1 cellular context compared by ENCODE assay signal in the genomic region with DNA sequence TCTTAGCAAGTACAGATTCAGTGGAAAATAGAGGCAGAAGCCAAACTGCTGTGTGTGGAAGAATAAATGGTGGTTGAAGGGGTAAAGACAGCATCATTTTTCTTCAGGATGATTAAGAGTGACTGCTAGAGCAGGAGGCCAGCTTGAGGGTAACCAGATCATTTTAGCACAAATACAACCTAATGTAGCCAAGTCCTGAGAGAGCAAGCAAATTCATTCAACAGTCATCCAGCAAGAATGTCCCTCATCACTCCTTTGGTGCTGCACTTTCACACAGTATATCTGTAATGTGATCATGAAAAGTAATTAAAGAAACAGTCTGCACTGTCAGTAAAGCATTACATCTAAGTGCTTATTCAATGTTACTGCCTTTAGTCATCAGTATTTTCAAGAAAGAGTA.
TF ChIP-seq lines count a peak whose summit lies in the region.

No MANE protein-coding gene starts in this region.

TF ChIP-seq in H1, 55 proteins besides CTCF, POLR2A, EP300 and RAD21:
- TF ChIP-seq NANOG (IDR thresholded peaks at IDR 0.05; ENCODE audit: insufficient read depth, low read depth, low read length, poor library complexity, severe bottlenecking) (no peak), SIN3A (conservative IDR thresholded peaks at IDR 0.05 in 1 of 2, IDR thresholded peaks at IDR 0.05 in 1 of 2; ENCODE audit: low read depth in 1 of 2, low read length in 2 of 2) (no peak), TEAD4 (IDR thresholded peaks at IDR 0.05; ENCODE audit: low read depth, low read length) (no peak), TCF12 (IDR thresholded peaks at IDR 0.05; ENCODE audit: low read depth, low read length) (no peak)
